ENCODE assay signal across 9 cellular contexts in the genomic region with DNA sequence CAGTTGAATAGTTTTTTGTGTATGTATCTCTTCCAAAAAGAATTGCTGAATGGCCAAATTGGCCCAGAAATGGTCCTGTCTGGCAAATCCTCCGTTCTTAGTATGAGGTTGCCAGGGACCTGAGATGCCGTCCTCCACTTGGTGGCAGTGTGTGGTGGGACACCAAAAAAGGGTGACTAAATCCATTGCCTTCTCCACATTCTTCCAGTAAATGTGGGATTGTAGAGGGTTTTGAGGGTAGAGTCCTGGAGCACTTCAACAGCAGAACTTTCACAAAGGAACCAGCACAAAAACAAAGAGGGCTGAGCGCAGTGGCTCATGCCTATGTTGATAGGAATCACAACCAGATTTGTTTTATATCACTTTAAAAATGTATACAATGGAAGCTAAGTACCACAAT.
DNase-seq lines count a peak whose midpoint lies in the region; ATAC-seq and TF ChIP-seq lines count a peak whose summit lies in the region.
"Had no signal": no experiment of that assay in that cellular context is flagged by ENCODE, and none has a peak within 500 bp of the region (broad histone marks: within the 10 kb centered on the region; RNA-seq: fewer than 3 reads in every experiment).

No MANE protein-coding gene starts in this region.

- H3K9me3 ChIP-seq in Caco-2 (no peaks in the 10 kb centered on the region), OCI-LY3 (ENCODE audit: insufficient read depth, low read length) (no peaks in the 10 kb centered on the region), mucosa of descending colon (no peaks in the 10 kb centered on the region)

- intact Hi-C loops in Caco-2 (cut with micrococcal nuclease; ENCODE audit: unreplicated experiment) (loop anchor here (1.0 to 5.0 kb wide), 2 partner anchors 92 to 204 kb away; no protein-coding TSS in a partner anchor), mucosa of descending colon (cut with DNase I, micrococcal nuclease) (no loop called here)

- no peaks in the 10 kb centered on the region for H3K79me2 ChIP-seq in OCI-LY3 (ENCODE audit: low read length)

- H3K4me1 Mint-ChIP-seq in Caco-2 (ENCODE audit: low read depth, unreplicated experiment) (no peaks in the 10 kb centered on the region), chondrocyte (ENCODE audit: low read depth) (no peaks in the 10 kb centered on the region)

- CTCF ChIA-PET in Caco-2 (lab: Charles Lee) = interaction anchor here (0.6 to 1.0 kb wide), 2 partner anchors 32 to 198 kb away, joined by 3 to 4 read pairs; no protein-coding TSS in a partner anchor

- H3K36me3 Mint-ChIP-seq in Caco-2 (ENCODE audit: insufficient read depth, unreplicated experiment) = no peaks in the 10 kb centered on the region
- H3K36me3 Mint-ChIP-seq in chondrocyte (ENCODE audit: low read depth) = no peaks in the 10 kb centered on the region
- H3K36me3 Mint-ChIP-seq: naive B cell had no signal

- H3K36me3 ChIP-seq in Caco-2 (ENCODE audit: control insufficient read depth, insufficient read depth, low read length) (no peaks in the 10 kb centered on the region), H7 (replicated peaks; ENCODE audit: control insufficient read depth, insufficient read depth, low read length) (no peaks in the 10 kb centered on the region), OCI-LY3 (replicated peaks; ENCODE audit: low read depth, low read length) (peaks cover 21% of the 10 kb centered on the region), mucosa of descending colon (ENCODE audit: low read depth) (no peaks in the 10 kb centered on the region)

- H3K4me2 ChIP-seq in OCI-LY3 (ENCODE audit: low read length) = no peak overlapping the region

- ATAC-seq in mucosa of descending colon (peak; percentile 72), GM18861 (IDR thresholded peaks at IDR 0.05; ENCODE audit: unreplicated experiment) (no peak), GM18505 (IDR thresholded peaks at IDR 0.05; ENCODE audit: unreplicated experiment) (no peak)

- no peak overlapping the region for H3K9ac ChIP-seq in OCI-LY3 (ENCODE audit: low read length)

- H3K4me1 ChIP-seq in Caco-2 (no peaks in the 10 kb centered on the region), OCI-LY3 (ENCODE audit: low read length) (peaks cover 11% of the 10 kb centered on the region), mucosa of descending colon (ENCODE audit: low read depth) (no peaks in the 10 kb centered on the region)

- H3K27ac ChIP-seq in OCI-LY3 (ENCODE audit: low read length) = no peak overlapping the region

- H3K27me3 ChIP-seq in Caco-2 (replicated peaks; ENCODE audit: control insufficient read depth, insufficient read depth, low read length) (no peaks in the 10 kb centered on the region), H7 (ENCODE audit: control insufficient read depth, insufficient read depth, low read length) (no peaks in the 10 kb centered on the region), OCI-LY3 (ENCODE audit: low read depth, low read length) (peaks cover 10% of the 10 kb centered on the region)

- H3K4me3 ChIP-seq in Caco-2 (ENCODE audit: low read depth, low read length) (no peak overlapping the region), H7 (ENCODE audit: insufficient read depth, low read depth, low read length) (no peak overlapping the region), OCI-LY3 (ENCODE audit: low read length) (no peak overlapping the region), mucosa of descending colon (no peak overlapping the region)

- no peaks in the 10 kb centered on the region for H4K20me1 ChIP-seq in OCI-LY3 (ENCODE audit: insufficient read depth, low read length)

- POLR2A ChIA-PET in Caco-2 (lab: Charles Lee) = no interaction called here

- no peaks in the 10 kb centered on the region for H3K9me3 Mint-ChIP-seq in Caco-2 (ENCODE audit: unreplicated experiment)
- no peaks in the 10 kb centered on the region for H3K9me3 Mint-ChIP-seq in chondrocyte (ENCODE audit: low read depth)
- H3K9me3 Mint-ChIP-seq: naive B cell had no signal

- TF ChIP-seq POLR2A in GM18505 (IDR thresholded peaks at IDR 0.05; ENCODE audit: borderline replicate concordance, extremely low read depth, insufficient read depth, insufficient read length) = no peak

- BruUV-seq in Caco-2 (replicated peaks; lab: Mats Ljungman, UMichigan) = no TSS peak

- peak; percentile 20 to 52 for TF ChIP-seq CTCF in Caco-2 (IDR thresholded peaks at IDR 0.05; ENCODE audit: insufficient read depth in 1 of 2, low read depth in 1 of 2, low read length in 1 of 2, severe bottlenecking in 1 of 2, unreplicated experiment in 1 of 2)
- TF ChIP-seq CTCF in OCI-LY3 (IDR thresholded peaks at IDR 0.05; ENCODE audit: low read depth, low read length) = peak; percentile 96
- peak; percentile 83 for TF ChIP-seq CTCF in chondrocyte (IDR thresholded peaks at IDR 0.05)
- no peak for TF ChIP-seq CTCF in mucosa of descending colon (IDR thresholded peaks at IDR 0.05)

- H2AFZ ChIP-seq in OCI-LY3 (ENCODE audit: low read depth, low read length) = no peak overlapping the region

- DNase-seq in Caco-2 (peak in 1 of 2 experiments; percentile 40), H7 (peak; percentile 67), chondrocyte (ENCODE audit: low spot score) (no peak), mucosa of descending colon (peak in 1 of 3 donors; percentile 65)
- DNase-seq in NK-92 treated with Interleukin-12 subunit alpha and Interleukin-12 subunit beta, amount 100 ng/mL, for 24 hours (lab: John Stamatoyannopoulos, UW) = no peak
- DNase-seq: naive B cell had no signal

- H3K27ac Mint-ChIP-seq in Caco-2 (ENCODE audit: unreplicated experiment) (no peak overlapping the region), chondrocyte (ENCODE audit: unreplicated experiment) (no peak overlapping the region)

- H3K27me3 Mint-ChIP-seq in Caco-2 (ENCODE audit: insufficient read depth, unreplicated experiment) = no peaks in the 10 kb centered on the region
- H3K27me3 Mint-ChIP-seq in chondrocyte (ENCODE audit: low read depth) = peaks cover 26% of the 10 kb centered on the region

- H3K4me3 Mint-ChIP-seq in Caco-2 (ENCODE audit: unreplicated experiment) (no peak overlapping the region), chondrocyte (ENCODE audit: unreplicated experiment) (no peak overlapping the region)
- H3K4me3 Mint-ChIP-seq: naive B cell had no signal
